2 cellular contexts compared by ENCODE assay signal in genomic region chr9:77495834-77496671, GRCh38.
TF ChIP-seq lines count a peak whose summit lies in the region.

No MANE protein-coding gene starts in this region.

TF ChIP-seq in GM23338, 12 proteins besides CTCF, POLR2A, EP300 and RAD21 (continued from another document):
- no peak for TF ChIP-seq ZNF462 (CRISPR knock-in tag; IDR thresholded peaks at IDR 0.05)
- no peak for TF ChIP-seq JUNB (IDR thresholded peaks at IDR 0.05; ENCODE audit: unreplicated experiment)
- no peak for TF ChIP-seq ETS1 (IDR thresholded peaks at IDR 0.05)
- no peak for TF ChIP-seq REST (IDR thresholded peaks at IDR 0.05; ENCODE audit: unreplicated experiment)
- TF ChIP-seq POLR2AphosphoS5 (IDR thresholded peaks at IDR 0.05; ENCODE audit: low read depth): no peak
- no peak for TF ChIP-seq EZH2 (IDR thresholded peaks at IDR 0.05; ENCODE audit: low read depth, unreplicated experiment)
- no peak for TF ChIP-seq STAT1 (IDR thresholded peaks at IDR 0.05; ENCODE audit: unreplicated experiment)
- no peak for TF ChIP-seq CREB1 (CRISPR knock-in tag; IDR thresholded peaks at IDR 0.05; ENCODE audit: low read depth)
- no peak for TF ChIP-seq NANOG (IDR thresholded peaks at IDR 0.05; ENCODE audit: borderline replicate concordance)
- no peak for TF ChIP-seq EZH2phosphoT487 (IDR thresholded peaks at IDR 0.05; ENCODE audit: unreplicated experiment)

TF ChIP-seq in WTC11, 78 proteins besides CTCF, POLR2A, EP300 and RAD21 (continued from another document):
- TF ChIP-seq E2F1 (CRISPR knock-in tag; IDR thresholded peaks at IDR 0.05): no peak
- TF ChIP-seq RORB (CRISPR knock-in tag; IDR thresholded peaks at IDR 0.05): no peak
